ENCODE assay signal across 1 cellular context in genomic region chr17:40779181-40779909, GRCh38.
TF ChIP-seq lines count a peak whose summit lies in the region.

No MANE protein-coding gene starts in this region.

TF ChIP-seq in IMR-90, 13 proteins besides CTCF, POLR2A, EP300 and RAD21:
- no peak for TF ChIP-seq NFE2L2 (IDR thresholded peaks at IDR 0.05; ENCODE audit: low read depth, low read length)
- no peak for TF ChIP-seq MXI1 (IDR thresholded peaks at IDR 0.05; ENCODE audit: borderline replicate concordance, low read depth, low read length)
- TF ChIP-seq, protein P1, sequence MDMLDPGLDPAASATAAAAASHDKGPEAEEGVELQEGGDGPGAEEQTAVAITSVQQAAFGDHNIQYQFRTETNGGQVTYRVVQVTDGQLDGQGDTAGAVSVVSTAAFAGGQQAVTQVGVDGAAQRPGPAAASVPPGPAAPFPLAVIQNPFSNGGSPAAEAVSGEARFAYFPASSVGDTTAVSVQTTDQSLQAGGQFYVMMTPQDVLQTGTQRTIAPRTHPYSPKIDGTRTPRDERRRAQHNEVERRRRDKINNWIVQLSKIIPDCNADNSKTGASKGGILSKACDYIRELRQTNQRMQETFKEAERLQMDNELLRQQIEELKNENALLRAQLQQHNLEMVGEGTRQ (IDR thresholded peaks at IDR 0.05; ENCODE audit: low read depth, low read length): no peak
- no peak for TF ChIP-seq ELK1 (IDR thresholded peaks at IDR 0.05; ENCODE audit: borderline replicate concordance, low read depth, low read length)
- TF ChIP-seq CEBPB (IDR thresholded peaks at IDR 0.05; ENCODE audit: low read depth, low read length): no peak
- no peak for TF ChIP-seq CHD1 (IDR thresholded peaks at IDR 0.05; ENCODE audit: low read depth, low read length)
- no peak for TF ChIP-seq MAFK (IDR thresholded peaks at IDR 0.05; ENCODE audit: low read depth, low read length)
- TF ChIP-seq SMC3 (IDR thresholded peaks at IDR 0.05; ENCODE audit: low read depth, low read length): no peak
- no peak for TF ChIP-seq BHLHE40 (IDR thresholded peaks at IDR 0.05; ENCODE audit: low read depth, low read length)
- TF ChIP-seq FOS (IDR thresholded peaks at IDR 0.05; ENCODE audit: low read depth, low read length): no peak
